In genomic region chr6:46895930-46896329, GRCh38 we compare ENCODE assay signal across 17 cellular contexts. TPM values are rescaled to one million over a fixed set of nuclear protein-coding genes. Genes with fewer than 3 reads are reported as not detected.
DNase-seq lines count a peak whose midpoint lies in the region; ATAC-seq and TF ChIP-seq lines count a peak whose summit lies in the region.
"Had no signal": no experiment of that assay in that cellular context is flagged by ENCODE, and none has a peak within 500 bp of the region (broad histone marks: within the 10 kb centered on the region; RNA-seq: fewer than 3 reads in every experiment).

No MANE protein-coding gene starts in this region.

- peaks cover 50 to 67% (median 62%) of the 10 kb centered on the region in 4 donors for H3K4me1 ChIP-seq in upper lobe of left lung
- H3K4me1 ChIP-seq: HAP-1 had no signal

- WGBS in upper lobe of left lung, 2 donors = 44 to 56% methylated on average over 7 of the region's 7 CpGs

- intact Hi-C loops in left cardiac atrium (cut with DNase I) (no loop called here), cardiac septum (cut with DNase I) (no loop called here)

- peaks cover 46% of the 10 kb centered on the region for H3K4me1 Mint-ChIP-seq in nephron progenitor cell
- H3K4me1 Mint-ChIP-seq: CD14-positive monocyte had no signal

- H3K9me3 Mint-ChIP-seq in nephron progenitor cell = peaks cover 4% of the 10 kb centered on the region
- H3K9me3 Mint-ChIP-seq: CD14-positive monocyte; CD8-positive, alpha-beta T cell had no signal

- H3K9me3 ChIP-seq in upper lobe of left lung = no peaks in the 10 kb centered on the region
- H3K9me3 ChIP-seq: BLaER1, HAP-1 had no signal

- H3K27ac ChIP-seq in upper lobe of left lung = peak overlapping the region in 3 of 4 donors; percentile 19 to 59 (median 31)
- H3K27ac ChIP-seq: BLaER1 had no signal

- peak; percentile 29 to 62 for ATAC-seq in left cardiac atrium
- ATAC-seq in upper lobe of left lung (ENCODE audit: low FRiP score in 2 of 2) = no peak
- ATAC-seq: CD8-positive, alpha-beta T cell had no signal

- no peak for TF ChIP-seq POLR2A in upper lobe of left lung (IDR thresholded peaks at IDR 0.05)

- H3K27ac Mint-ChIP-seq in nephron progenitor cell = peak overlapping the region; percentile 1
- H3K27ac Mint-ChIP-seq: CD8-positive, alpha-beta T cell had no signal

- DNase-seq in left cardiac atrium = no peak
- no peak for DNase-seq in cardiac septum (ENCODE audit: low spot score)
- peak; percentile 39 for DNase-seq in M059J (ENCODE audit: low read depth)
- DNase-seq in nephron progenitor cell = no peak
- DNase-seq in upper lobe of left lung = no peak
- DNase-seq in NCI-H446 (lab: John Stamatoyannopoulos, UW) = no peak
- no peak for DNase-seq in NCI-H187 treated with DMSO at 0.1 percent for 48 hours (lab: John Stamatoyannopoulos, UW)
- DNase-seq: 8988T; Calu3; CD8-positive, alpha-beta T cell; DMS79 treated with DMSO at 0.1 percent for 48 hours; GF-D8 had no signal

- H3K27me3 ChIP-seq in upper lobe of left lung = no peaks in the 10 kb centered on the region
- H3K27me3 ChIP-seq: BLaER1 had no signal

- H3K4me3 ChIP-seq in upper lobe of left lung = no peak overlapping the region
- H3K4me3 ChIP-seq: BLaER1, HAP-1 had no signal

- TF ChIP-seq CTCF in nephron progenitor cell (IDR thresholded peaks at IDR 0.05) = no peak
- TF ChIP-seq CTCF in upper lobe of left lung (IDR thresholded peaks at IDR 0.05) = no peak

- H3K36me3 ChIP-seq in upper lobe of left lung = peaks cover 0 to 49% (median 27%) of the 10 kb centered on the region in 4 donors
- H3K36me3 ChIP-seq: BLaER1, HAP-1 had no signal

- no peak overlapping the region for H3K4me3 Mint-ChIP-seq in nephron progenitor cell
- H3K4me3 Mint-ChIP-seq: CD14-positive monocyte; CD8-positive, alpha-beta T cell had no signal

- no peak for TF ChIP-seq EP300 in upper lobe of left lung (IDR thresholded peaks at IDR 0.05)

- no peaks in the 10 kb centered on the region for H3K36me3 Mint-ChIP-seq in nephron progenitor cell (ENCODE audit: low read depth)
- H3K36me3 Mint-ChIP-seq: CD14-positive monocyte; CD8-positive, alpha-beta T cell had no signal

- peaks cover 8% of the 10 kb centered on the region for H3K27me3 Mint-ChIP-seq in nephron progenitor cell (ENCODE audit: low read depth, poor library complexity)

RNA-seq across cellular contexts. Expression of gene ADGRF5, which starts 25.8 kb away (rescaled TPM):
- 10 to 100 TPM; 37.4 to 56.9 TPM for total RNA-seq in left cardiac atrium
- total RNA-seq in cardiac septum = 34.7 TPM
- total RNA-seq in M059J (2014; rRNA removed; shearing (Covaris generic)) = 0.07 TPM in 1 of 2 replicates, not detected in the other
- 100 to 1,000 TPM; 107 to 352 (median 215) TPM for total RNA-seq in upper lobe of left lung
- total RNA-seq: CD8-positive, alpha-beta T cell; H4; HT-29 had no signal

Comparison
In these comparisons a context has a peak if more than half of its experiments do, and no peak if none do; other contexts are left out.
1. ATAC-seq: peak in left cardiac atrium (2 of 2); none in upper lobe of left lung (0 of 2).
2. RNA of gene ADGRF5, which starts 25.8 kb away (total RNA-seq): 107 to 352 TPM in upper lobe of left lung, 37.4 to 56.9 TPM in left cardiac atrium and 34.7 TPM in cardiac septum (single experiment); 0.07 TPM in M059J; every median in the first group is over 10 times any median in the second.